In the genomic region with DNA sequence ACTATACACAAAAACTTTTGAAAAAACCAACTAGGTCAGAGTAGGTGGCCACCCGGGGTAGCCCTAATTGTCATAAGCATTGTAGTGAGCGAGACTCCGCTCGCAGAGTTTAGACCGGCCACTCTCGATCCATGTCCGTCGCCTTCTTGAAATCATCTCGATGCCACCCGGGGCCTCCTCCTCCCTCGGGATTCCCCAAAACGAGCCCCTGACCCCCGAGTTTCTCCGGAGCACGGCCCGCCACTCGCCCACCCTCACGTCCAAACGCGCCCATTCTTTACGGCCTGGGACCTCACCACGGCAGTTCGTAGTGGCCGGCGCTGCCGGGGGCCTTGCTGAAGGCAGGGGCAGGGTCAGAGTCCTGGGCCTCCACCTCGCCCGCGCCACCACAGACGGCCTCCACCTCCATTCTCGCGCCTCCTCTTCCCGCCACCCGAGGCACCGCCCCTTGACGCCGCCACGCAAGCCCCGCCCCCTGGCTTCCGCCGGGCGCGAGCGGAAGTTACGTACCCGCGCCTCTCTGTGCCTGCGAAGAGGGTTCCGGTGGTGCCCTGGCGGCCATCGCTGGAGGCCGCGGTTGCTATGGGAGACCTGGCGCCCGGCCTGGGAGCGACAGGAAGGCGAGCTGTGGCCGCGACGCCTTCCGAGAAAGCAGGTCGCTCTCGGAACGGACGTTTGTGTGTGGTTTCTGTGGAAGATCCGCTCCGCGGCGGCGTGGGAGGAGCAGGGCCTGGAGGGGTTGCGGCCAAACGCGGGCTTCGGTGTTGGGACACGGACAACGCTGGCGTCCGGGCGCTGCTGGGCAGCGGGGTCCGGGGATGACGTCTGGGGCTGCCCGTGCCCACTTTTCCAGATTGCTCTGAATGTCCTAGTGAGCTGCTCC, we compare ENCODE assay signal across 1 cellular context.
A peak's percentile ranks its signal among the peaks of the same experiment; 100 is the strongest.
TF ChIP-seq lines count a peak whose summit lies in the region.

A gene (minus strand): TSS at position 425 of the 883 bp plus-strand sequence. CDS start 16 bp downstream, at position 409.

TF ChIP-seq in WTC11, 78 proteins besides CTCF, POLR2A, EP300 and RAD21 (continued from another document):
- TF ChIP-seq, protein P1, sequence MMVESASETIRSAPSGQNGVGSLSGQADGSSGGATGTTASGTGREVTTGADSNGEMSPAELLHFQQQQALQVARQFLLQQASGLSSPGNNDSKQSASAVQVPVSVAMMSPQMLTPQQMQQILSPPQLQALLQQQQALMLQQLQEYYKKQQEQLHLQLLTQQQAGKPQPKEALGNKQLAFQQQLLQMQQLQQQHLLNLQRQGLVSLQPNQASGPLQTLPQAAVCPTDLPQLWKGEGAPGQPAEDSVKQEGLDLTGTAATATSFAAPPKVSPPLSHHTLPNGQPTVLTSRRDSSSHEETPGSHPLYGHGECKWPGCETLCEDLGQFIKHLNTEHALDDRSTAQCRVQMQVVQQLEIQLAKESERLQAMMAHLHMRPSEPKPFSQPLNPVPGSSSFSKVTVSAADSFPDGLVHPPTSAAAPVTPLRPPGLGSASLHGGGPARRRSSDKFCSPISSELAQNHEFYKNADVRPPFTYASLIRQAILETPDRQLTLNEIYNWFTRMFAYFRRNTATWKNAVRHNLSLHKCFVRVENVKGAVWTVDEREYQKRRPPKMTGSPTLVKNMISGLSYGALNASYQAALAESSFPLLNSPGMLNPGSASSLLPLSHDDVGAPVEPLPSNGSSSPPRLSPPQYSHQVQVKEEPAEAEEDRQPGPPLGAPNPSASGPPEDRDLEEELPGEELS (CRISPR knock-in tag; IDR thresholded peaks at IDR 0.05): peak; percentile 78
- TF ChIP-seq, protein P2, sequence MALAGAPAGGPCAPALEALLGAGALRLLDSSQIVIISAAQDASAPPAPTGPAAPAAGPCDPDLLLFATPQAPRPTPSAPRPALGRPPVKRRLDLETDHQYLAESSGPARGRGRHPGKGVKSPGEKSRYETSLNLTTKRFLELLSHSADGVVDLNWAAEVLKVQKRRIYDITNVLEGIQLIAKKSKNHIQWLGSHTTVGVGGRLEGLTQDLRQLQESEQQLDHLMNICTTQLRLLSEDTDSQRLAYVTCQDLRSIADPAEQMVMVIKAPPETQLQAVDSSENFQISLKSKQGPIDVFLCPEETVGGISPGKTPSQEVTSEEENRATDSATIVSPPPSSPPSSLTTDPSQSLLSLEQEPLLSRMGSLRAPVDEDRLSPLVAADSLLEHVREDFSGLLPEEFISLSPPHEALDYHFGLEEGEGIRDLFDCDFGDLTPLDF (CRISPR knock-in tag; IDR thresholded peaks at IDR 0.05): peak; percentile 89
- TF ChIP-seq, protein P3, sequence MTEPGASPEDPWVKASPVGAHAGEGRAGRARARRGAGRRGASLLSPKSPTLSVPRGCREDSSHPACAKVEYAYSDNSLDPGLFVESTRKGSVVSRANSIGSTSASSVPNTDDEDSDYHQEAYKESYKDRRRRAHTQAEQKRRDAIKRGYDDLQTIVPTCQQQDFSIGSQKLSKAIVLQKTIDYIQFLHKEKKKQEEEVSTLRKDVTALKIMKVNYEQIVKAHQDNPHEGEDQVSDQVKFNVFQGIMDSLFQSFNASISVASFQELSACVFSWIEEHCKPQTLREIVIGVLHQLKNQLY (CRISPR knock-in tag; IDR thresholded peaks at IDR 0.05): peak; percentile 61; the same call in 1 of the 2 replicates
- TF ChIP-seq CBFB (CRISPR knock-in tag; IDR thresholded peaks at IDR 0.05; ENCODE audit: low read depth) (peak; percentile 40; the same call in 1 of the 2 replicates), GABPB1 (CRISPR knock-in tag; IDR thresholded peaks at IDR 0.05) (peak; percentile 85; the same call in 1 of the 2 replicates), SMAD4 (CRISPR knock-in tag; IDR thresholded peaks at IDR 0.05) (no peak; the same call in 1 of the 2 replicates), JAZF1 (CRISPR knock-in tag; IDR thresholded peaks at IDR 0.05) (no peak), NR3C1 (CRISPR knock-in tag; conservative IDR thresholded peaks at IDR 0.05; ENCODE audit: low read depth) (no peak), TEAD1 (CRISPR knock-in tag; IDR thresholded peaks at IDR 0.05) (peak; percentile 86), SP1 (CRISPR knock-in tag; conservative IDR thresholded peaks at IDR 0.05) (peak; percentile 99), NFE2L1 (CRISPR knock-in tag; IDR thresholded peaks at IDR 0.05) (peak; percentile 90; the same call in 1 of the 2 replicates), ETV6 (CRISPR knock-in tag; IDR thresholded peaks at IDR 0.05) (peak; percentile 93), FOXP1 (CRISPR knock-in tag; IDR thresholded peaks at IDR 0.05; ENCODE audit: borderline replicate concordance) (peak; percentile 77), MYBL2 (CRISPR knock-in tag; IDR thresholded peaks at IDR 0.05) (peak; percentile 21; the same call in 1 of the 2 replicates), SMAD3 (CRISPR knock-in tag; IDR thresholded peaks at IDR 0.05; ENCODE audit: borderline replicate concordance) (peak; percentile 56; the same call in 1 of the 2 replicates), ZNF232 (CRISPR knock-in tag; IDR thresholded peaks at IDR 0.05) (peak; percentile 62; the same call in 1 of the 2 replicates)
- TF ChIP-seq, protein P4, sequence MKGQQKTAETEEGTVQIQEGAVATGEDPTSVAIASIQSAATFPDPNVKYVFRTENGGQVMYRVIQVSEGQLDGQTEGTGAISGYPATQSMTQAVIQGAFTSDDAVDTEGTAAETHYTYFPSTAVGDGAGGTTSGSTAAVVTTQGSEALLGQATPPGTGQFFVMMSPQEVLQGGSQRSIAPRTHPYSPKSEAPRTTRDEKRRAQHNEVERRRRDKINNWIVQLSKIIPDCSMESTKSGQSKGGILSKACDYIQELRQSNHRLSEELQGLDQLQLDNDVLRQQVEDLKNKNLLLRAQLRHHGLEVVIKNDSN (CRISPR knock-in tag; IDR thresholded peaks at IDR 0.05): 0 out of 2 replicates have a peak, but pooled peaks have one; percentile 66
- TF ChIP-seq, protein P5, sequence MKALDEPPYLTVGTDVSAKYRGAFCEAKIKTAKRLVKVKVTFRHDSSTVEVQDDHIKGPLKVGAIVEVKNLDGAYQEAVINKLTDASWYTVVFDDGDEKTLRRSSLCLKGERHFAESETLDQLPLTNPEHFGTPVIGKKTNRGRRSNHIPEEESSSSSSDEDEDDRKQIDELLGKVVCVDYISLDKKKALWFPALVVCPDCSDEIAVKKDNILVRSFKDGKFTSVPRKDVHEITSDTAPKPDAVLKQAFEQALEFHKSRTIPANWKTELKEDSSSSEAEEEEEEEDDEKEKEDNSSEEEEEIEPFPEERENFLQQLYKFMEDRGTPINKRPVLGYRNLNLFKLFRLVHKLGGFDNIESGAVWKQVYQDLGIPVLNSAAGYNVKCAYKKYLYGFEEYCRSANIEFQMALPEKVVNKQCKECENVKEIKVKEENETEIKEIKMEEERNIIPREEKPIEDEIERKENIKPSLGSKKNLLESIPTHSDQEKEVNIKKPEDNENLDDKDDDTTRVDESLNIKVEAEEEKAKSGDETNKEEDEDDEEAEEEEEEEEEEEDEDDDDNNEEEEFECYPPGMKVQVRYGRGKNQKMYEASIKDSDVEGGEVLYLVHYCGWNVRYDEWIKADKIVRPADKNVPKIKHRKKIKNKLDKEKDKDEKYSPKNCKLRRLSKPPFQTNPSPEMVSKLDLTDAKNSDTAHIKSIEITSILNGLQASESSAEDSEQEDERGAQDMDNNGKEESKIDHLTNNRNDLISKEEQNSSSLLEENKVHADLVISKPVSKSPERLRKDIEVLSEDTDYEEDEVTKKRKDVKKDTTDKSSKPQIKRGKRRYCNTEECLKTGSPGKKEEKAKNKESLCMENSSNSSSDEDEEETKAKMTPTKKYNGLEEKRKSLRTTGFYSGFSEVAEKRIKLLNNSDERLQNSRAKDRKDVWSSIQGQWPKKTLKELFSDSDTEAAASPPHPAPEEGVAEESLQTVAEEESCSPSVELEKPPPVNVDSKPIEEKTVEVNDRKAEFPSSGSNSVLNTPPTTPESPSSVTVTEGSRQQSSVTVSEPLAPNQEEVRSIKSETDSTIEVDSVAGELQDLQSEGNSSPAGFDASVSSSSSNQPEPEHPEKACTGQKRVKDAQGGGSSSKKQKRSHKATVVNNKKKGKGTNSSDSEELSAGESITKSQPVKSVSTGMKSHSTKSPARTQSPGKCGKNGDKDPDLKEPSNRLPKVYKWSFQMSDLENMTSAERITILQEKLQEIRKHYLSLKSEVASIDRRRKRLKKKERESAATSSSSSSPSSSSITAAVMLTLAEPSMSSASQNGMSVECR (CRISPR knock-in tag; IDR thresholded peaks at IDR 0.05; ENCODE audit: borderline replicate concordance): peak; percentile 92; the same call in 1 of the 2 replicates
- TF ChIP-seq, protein P6, sequence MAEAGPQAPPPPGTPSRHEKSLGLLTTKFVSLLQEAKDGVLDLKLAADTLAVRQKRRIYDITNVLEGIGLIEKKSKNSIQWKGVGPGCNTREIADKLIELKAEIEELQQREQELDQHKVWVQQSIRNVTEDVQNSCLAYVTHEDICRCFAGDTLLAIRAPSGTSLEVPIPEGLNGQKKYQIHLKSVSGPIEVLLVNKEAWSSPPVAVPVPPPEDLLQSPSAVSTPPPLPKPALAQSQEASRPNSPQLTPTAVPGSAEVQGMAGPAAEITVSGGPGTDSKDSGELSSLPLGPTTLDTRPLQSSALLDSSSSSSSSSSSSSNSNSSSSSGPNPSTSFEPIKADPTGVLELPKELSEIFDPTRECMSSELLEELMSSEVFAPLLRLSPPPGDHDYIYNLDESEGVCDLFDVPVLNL (CRISPR knock-in tag; IDR thresholded peaks at IDR 0.05; ENCODE audit: borderline replicate concordance, low read depth): peak; percentile 98
- TF ChIP-seq, protein P7, sequence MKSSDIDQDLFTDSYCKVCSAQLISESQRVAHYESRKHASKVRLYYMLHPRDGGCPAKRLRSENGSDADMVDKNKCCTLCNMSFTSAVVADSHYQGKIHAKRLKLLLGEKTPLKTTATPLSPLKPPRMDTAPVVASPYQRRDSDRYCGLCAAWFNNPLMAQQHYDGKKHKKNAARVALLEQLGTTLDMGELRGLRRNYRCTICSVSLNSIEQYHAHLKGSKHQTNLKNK (CRISPR knock-in tag; IDR thresholded peaks at IDR 0.05): no peak
- TF ChIP-seq, protein P8, sequence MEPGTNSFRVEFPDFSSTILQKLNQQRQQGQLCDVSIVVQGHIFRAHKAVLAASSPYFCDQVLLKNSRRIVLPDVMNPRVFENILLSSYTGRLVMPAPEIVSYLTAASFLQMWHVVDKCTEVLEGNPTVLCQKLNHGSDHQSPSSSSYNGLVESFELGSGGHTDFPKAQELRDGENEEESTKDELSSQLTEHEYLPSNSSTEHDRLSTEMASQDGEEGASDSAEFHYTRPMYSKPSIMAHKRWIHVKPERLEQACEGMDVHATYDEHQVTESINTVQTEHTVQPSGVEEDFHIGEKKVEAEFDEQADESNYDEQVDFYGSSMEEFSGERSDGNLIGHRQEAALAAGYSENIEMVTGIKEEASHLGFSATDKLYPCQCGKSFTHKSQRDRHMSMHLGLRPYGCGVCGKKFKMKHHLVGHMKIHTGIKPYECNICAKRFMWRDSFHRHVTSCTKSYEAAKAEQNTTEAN (CRISPR knock-in tag; IDR thresholded peaks at IDR 0.05): peak; percentile 81
- TF ChIP-seq, protein P9, sequence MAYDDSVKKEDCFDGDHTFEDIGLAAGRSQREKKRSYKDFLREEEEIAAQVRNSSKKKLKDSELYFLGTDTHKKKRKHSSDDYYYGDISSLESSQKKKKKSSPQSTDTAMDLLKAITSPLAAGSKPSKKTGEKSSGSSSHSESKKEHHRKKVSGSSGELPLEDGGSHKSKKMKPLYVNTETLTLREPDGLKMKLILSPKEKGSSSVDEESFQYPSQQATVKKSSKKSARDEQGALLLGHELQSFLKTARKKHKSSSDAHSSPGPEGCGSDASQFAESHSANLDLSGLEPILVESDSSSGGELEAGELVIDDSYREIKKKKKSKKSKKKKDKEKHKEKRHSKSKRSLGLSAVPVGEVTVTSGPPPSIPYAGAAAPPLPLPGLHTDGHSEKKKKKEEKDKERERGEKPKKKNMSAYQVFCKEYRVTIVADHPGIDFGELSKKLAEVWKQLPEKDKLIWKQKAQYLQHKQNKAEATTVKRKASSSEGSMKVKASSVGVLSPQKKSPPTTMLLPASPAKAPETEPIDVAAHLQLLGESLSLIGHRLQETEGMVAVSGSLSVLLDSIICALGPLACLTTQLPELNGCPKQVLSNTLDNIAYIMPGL (CRISPR knock-in tag; IDR thresholded peaks at IDR 0.05): peak; percentile 78; the same call in 1 of the 2 replicates
- TF ChIP-seq, protein P10, sequence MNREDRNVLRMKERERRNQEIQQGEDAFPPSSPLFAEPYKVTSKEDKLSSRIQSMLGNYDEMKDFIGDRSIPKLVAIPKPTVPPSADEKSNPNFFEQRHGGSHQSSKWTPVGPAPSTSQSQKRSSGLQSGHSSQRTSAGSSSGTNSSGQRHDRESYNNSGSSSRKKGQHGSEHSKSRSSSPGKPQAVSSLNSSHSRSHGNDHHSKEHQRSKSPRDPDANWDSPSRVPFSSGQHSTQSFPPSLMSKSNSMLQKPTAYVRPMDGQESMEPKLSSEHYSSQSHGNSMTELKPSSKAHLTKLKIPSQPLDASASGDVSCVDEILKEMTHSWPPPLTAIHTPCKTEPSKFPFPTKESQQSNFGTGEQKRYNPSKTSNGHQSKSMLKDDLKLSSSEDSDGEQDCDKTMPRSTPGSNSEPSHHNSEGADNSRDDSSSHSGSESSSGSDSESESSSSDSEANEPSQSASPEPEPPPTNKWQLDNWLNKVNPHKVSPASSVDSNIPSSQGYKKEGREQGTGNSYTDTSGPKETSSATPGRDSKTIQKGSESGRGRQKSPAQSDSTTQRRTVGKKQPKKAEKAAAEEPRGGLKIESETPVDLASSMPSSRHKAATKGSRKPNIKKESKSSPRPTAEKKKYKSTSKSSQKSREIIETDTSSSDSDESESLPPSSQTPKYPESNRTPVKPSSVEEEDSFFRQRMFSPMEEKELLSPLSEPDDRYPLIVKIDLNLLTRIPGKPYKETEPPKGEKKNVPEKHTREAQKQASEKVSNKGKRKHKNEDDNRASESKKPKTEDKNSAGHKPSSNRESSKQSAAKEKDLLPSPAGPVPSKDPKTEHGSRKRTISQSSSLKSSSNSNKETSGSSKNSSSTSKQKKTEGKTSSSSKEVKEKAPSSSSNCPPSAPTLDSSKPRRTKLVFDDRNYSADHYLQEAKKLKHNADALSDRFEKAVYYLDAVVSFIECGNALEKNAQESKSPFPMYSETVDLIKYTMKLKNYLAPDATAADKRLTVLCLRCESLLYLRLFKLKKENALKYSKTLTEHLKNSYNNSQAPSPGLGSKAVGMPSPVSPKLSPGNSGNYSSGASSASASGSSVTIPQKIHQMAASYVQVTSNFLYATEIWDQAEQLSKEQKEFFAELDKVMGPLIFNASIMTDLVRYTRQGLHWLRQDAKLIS (CRISPR knock-in tag; IDR thresholded peaks at IDR 0.05; ENCODE audit: borderline replicate concordance): peak; percentile 95; the same call in 1 of the 2 replicates
- TF ChIP-seq, protein P11, sequence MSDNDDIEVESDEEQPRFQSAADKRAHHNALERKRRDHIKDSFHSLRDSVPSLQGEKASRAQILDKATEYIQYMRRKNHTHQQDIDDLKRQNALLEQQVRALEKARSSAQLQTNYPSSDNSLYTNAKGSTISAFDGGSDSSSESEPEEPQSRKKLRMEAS (CRISPR knock-in tag; IDR thresholded peaks at IDR 0.05): peak; percentile 87
- TF ChIP-seq, protein P12, sequence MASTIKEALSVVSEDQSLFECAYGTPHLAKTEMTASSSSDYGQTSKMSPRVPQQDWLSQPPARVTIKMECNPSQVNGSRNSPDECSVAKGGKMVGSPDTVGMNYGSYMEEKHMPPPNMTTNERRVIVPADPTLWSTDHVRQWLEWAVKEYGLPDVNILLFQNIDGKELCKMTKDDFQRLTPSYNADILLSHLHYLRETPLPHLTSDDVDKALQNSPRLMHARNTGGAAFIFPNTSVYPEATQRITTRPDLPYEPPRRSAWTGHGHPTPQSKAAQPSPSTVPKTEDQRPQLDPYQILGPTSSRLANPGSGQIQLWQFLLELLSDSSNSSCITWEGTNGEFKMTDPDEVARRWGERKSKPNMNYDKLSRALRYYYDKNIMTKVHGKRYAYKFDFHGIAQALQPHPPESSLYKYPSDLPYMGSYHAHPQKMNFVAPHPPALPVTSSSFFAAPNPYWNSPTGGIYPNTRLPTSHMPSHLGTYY (CRISPR knock-in tag; IDR thresholded peaks at IDR 0.05): no peak
- TF ChIP-seq, protein P13, sequence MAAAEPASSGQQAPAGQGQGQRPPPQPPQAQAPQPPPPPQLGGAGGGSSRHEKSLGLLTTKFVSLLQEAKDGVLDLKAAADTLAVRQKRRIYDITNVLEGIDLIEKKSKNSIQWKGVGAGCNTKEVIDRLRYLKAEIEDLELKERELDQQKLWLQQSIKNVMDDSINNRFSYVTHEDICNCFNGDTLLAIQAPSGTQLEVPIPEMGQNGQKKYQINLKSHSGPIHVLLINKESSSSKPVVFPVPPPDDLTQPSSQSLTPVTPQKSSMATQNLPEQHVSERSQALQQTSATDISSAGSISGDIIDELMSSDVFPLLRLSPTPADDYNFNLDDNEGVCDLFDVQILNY (CRISPR knock-in tag; IDR thresholded peaks at IDR 0.05): peak; percentile 100
